In genomic region chr4:6272863-6273660, GRCh38 we compare ENCODE assay signal across 10 cellular contexts. TPM values are rescaled to one million over a fixed set of nuclear protein-coding genes. Genes with fewer than 3 reads are reported as not detected.
DNase-seq lines count a peak whose midpoint lies in the region; ATAC-seq and TF ChIP-seq lines count a peak whose summit lies in the region.
"Had no signal": no experiment of that assay in that cellular context is flagged by ENCODE, and none has a peak within 500 bp of the region (broad histone marks: within the 10 kb centered on the region; RNA-seq: fewer than 3 reads in every experiment).

No MANE protein-coding gene starts in this region.

- H2AK5ac ChIP-seq in mesenchymal stem cell (ENCODE audit: low read length, severe bottlenecking), result peak overlapping the region; percentile 92

- intact Hi-C loops in heart right ventricle (cut with DNase I), result no loop called here
- intact Hi-C loops in Right ventricle myocardium inferior (cut with DNase I), result loop anchor here (5.0 to 10.0 kb wide), 2 partner anchors 34 to 792 kb away; partner anchors contain the start of gene GRPEL1

- peak overlapping the region in 1 of 2 experiments; percentile 76 for H2BK12ac ChIP-seq in mesenchymal stem cell (ENCODE audit: low read length in 2 of 2)

- no peak overlapping the region for H4K8ac ChIP-seq in mesenchymal stem cell (ENCODE audit: low read length)

- peak overlapping the region in 1 of 2 experiments; percentile 39 for H3K14ac ChIP-seq in mesenchymal stem cell (ENCODE audit: low read length in 2 of 2)

- H3K4me3 ChIP-seq in heart right ventricle (peak overlapping the region in 1 of 10 donors; percentile 2), cardiac fibroblast (replicated peaks in 1 of 2; ENCODE audit: low read depth in 2 of 2, low read length in 2 of 2) (no peak overlapping the region), mesenchymal stem cell (ENCODE audit: insufficient read depth in 1 of 2, low read depth in 1 of 2, low read length in 2 of 2) (no peak overlapping the region)

- H2BK15ac ChIP-seq in mesenchymal stem cell (ENCODE audit: low read depth, poor library complexity, severe bottlenecking), result no peak overlapping the region

- H3K27ac ChIP-seq in heart right ventricle (peak overlapping the region in 7 of 10 donors; percentile 13 to 92 (median 85)), mesenchymal stem cell (ENCODE audit: low read length, poor library complexity, severe bottlenecking) (peak overlapping the region; percentile 86)
- H3K27ac ChIP-seq: C4-2B had no signal

- H3K9me3 ChIP-seq in heart right ventricle (no peaks in the 10 kb centered on the region), mesenchymal stem cell (ENCODE audit: control insufficient read depth, low read length) (no peaks in the 10 kb centered on the region)

- H3K23ac ChIP-seq in mesenchymal stem cell (ENCODE audit: low read length in 2 of 2), result no peak overlapping the region

- WGBS in heart right ventricle, 2 donors, result 30 to 41% methylated on average over 15 of the region's 15 CpGs
- whole genome bisulfite sequencing in mesenchymal stem cell, result 35% methylated on average over 15 of the region's 15 CpGs

- H3K18ac ChIP-seq in mesenchymal stem cell (ENCODE audit: low read depth in 1 of 2, low read length in 2 of 2), result peak overlapping the region in 1 of 2 experiments; percentile 44

- no peak for TF ChIP-seq CTCF in heart right ventricle (IDR thresholded peaks at IDR 0.05)
- TF ChIP-seq CTCF in cardiac fibroblast (IDR thresholded peaks at IDR 0.05; ENCODE audit: low read depth, low read length), result no peak

- no peak overlapping the region for H4K91ac ChIP-seq in mesenchymal stem cell (ENCODE audit: low read length)

- peaks cover 11% of the 10 kb centered on the region for H3K79me1 ChIP-seq in mesenchymal stem cell (replicated peaks; ENCODE audit: low read length, poor library complexity, severe bottlenecking)

- H3K36me3 ChIP-seq in heart right ventricle, result peaks cover 0 to 7% (median 0%) of the 10 kb centered on the region in 9 donors
- H3K36me3 ChIP-seq in mesenchymal stem cell (ENCODE audit: control insufficient read depth in 1 of 2, insufficient read depth in 2 of 2, low read depth in 1 of 2, low read length in 2 of 2), result peaks cover 4 to 22% of the 10 kb centered on the region in 2 experiments

- peak overlapping the region; percentile 22 for H3K9ac ChIP-seq in mesenchymal stem cell (ENCODE audit: low read length)

- ATAC-seq in heart right ventricle (peak in 3 of 8 donors; percentile 2 to 5 (median 5)), Right ventricle myocardium inferior (no peak), GM21515 (IDR thresholded peaks at IDR 0.05; ENCODE audit: unreplicated experiment) (no peak)
- ATAC-seq: natural killer cell treated with Interleukin-12 subunit alpha and Interleukin-12 subunit beta and Interleukin-15 and Interleukin-18, amount 100 ng/mL, for 72 hours had no signal

- H2AFZ ChIP-seq in mesenchymal stem cell (ENCODE audit: low read depth, low read length), result no peak overlapping the region

- peaks cover 54 to 84% (median 71%) of the 10 kb centered on the region in 9 donors for H3K4me1 ChIP-seq in heart right ventricle
- H3K4me1 ChIP-seq in mesenchymal stem cell (ENCODE audit: control insufficient read depth, insufficient read depth, low read depth, low read length), result peaks cover 53% of the 10 kb centered on the region

- H3K4me2 ChIP-seq in mesenchymal stem cell (ENCODE audit: low read length, poor library complexity, severe bottlenecking), result peak overlapping the region; percentile 41

- DNase-seq in heart right ventricle, result peak in 1 of 2 donors; percentile 31
- no peak for DNase-seq in Right ventricle myocardium inferior (ENCODE audit: missing footprints)
- DNase-seq in cardiac fibroblast (ENCODE audit: low read depth in 2 of 2), result peak; percentile 66 to 80
- DNase-seq in mesenchymal stem cell, result peak; percentile 85
- DNase-seq in Ammon's horn (ENCODE audit: low spot score), result no peak
- no peak for DNase-seq in OCI-M1 (lab: John Stamatoyannopoulos, UW)
- DNase-seq in AML-193 (lab: John Stamatoyannopoulos, UW), result no peak

- H2BK120ac ChIP-seq in mesenchymal stem cell (ENCODE audit: low read depth, low read length), result no peak overlapping the region

- no peak overlapping the region for H2BK5ac ChIP-seq in mesenchymal stem cell (ENCODE audit: low read depth, low read length, poor library complexity, severe bottlenecking)

- no peak overlapping the region for H3K4ac ChIP-seq in mesenchymal stem cell (ENCODE audit: low read depth in 1 of 2, low read length in 2 of 2)

- H3K27me3 ChIP-seq in heart right ventricle, result peaks cover 0 to 26% (median 0%) of the 10 kb centered on the region in 7 donors
- H3K27me3 ChIP-seq in mesenchymal stem cell (ENCODE audit: control insufficient read depth in 1 of 2, insufficient read depth in 1 of 2, low read length in 2 of 2), result peaks cover 0 to under 1% of the 10 kb centered on the region in 2 experiments

RNA-seq across cellular contexts. Expression of gene WFS1, which starts 3.4 kb away (rescaled TPM):
- total RNA-seq in heart right ventricle, result 100 to 1,000 TPM in 3 of 10 donors, 10 to 100 TPM in 7; 53.3 to 119 (median 78.3) TPM
- 10 to 100 TPM; 35.0 to 58.7 TPM for polyA plus RNA-seq in heart right ventricle
- 88.4 TPM for total RNA-seq in Right ventricle myocardium inferior
- polyA plus RNA-seq in mesenchymal stem cell (2013, experiment 1 of 2), result 34.5 TPM
- polyA plus RNA-seq in mesenchymal stem cell (2013, experiment 2 of 2), result 32.5 TPM

Comparison
In these comparisons a context has a peak if more than half of its experiments do, and no peak if none do; other contexts are left out.
1. DNase-seq: peak in cardiac fibroblast (2 of 2) and mesenchymal stem cell (single experiment); none in Right ventricle myocardium inferior (single experiment), Ammon's horn (single experiment), OCI-M1 (single experiment) and AML-193 (0 of 2).